Comparison of ENCODE assay signal across 15 cellular contexts in the genomic region with DNA sequence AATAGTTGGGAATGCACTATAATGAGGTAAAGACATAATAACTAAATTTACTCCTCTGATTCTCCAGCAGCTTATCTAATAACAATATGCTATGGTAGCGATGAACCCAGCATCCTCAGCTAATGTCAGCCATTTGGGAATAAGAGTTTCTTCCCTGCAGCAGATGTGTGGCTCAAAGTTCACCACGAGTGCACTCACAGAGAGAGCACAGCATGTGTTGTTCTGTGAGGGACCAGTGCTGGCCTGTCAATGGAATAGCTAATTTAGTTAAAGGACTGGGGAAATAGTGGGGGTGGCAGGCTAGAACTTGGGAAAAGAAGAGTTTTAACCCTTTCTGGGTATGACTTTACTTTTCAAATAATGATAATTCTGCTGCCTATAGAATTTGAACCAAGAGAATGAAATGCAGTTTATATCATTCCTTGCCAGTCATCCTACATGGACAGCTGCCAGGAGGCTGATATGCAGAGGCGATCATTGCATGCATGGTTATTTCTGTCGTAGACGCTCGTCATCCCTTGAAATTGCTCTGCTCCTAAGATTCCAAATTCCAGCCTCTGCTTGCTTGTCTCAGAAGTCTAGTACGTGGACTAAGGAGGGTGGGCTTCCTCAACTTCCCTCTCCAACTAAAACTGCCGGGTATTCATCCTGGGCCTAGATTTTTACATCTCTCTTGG.
DNase-seq lines count a peak whose midpoint lies in the region; ATAC-seq and TF ChIP-seq lines count a peak whose summit lies in the region.
"Had no signal": no experiment of that assay in that cellular context is flagged by ENCODE, and none has a peak within 500 bp of the region (broad histone marks: within the 10 kb centered on the region; RNA-seq: fewer than 3 reads in every experiment).

No MANE protein-coding gene starts in this region.

- no peaks in the 10 kb centered on the region for H3K79me2 ChIP-seq in GM23338 (replicated peaks; ENCODE audit: insufficient read depth)

- H3K4me1 ChIP-seq in GM23338 (ENCODE audit: insufficient read depth): no peaks in the 10 kb centered on the region
- peaks cover 0 to 4% (median 0%) of the 10 kb centered on the region in 4 donors for H3K4me1 ChIP-seq in sigmoid colon
- H3K4me1 ChIP-seq: SJCRH30 had no signal

- intact Hi-C loops in left cardiac atrium (cut with DNase I): loop anchor here in 1 of 2 donors (10.0 kb wide), 1 partner anchor 63 kb away; no protein-coding TSS in a partner anchor
- intact Hi-C loops in sigmoid colon (cut with DNase I): no loop called here

- 31 to 71% methylated on average over 8 of the region's 8 CpGs for WGBS in sigmoid colon, 2 donors

- no peaks in the 10 kb centered on the region for H3K27me3 ChIP-seq in GM23338 (ENCODE audit: insufficient read depth)
- H3K27me3 ChIP-seq in sigmoid colon: no peaks in the 10 kb centered on the region
- H3K27me3 ChIP-seq: SJCRH30 had no signal

- peaks cover 2% of the 10 kb centered on the region for H3K27me3 Mint-ChIP-seq in GM23338 (ENCODE audit: insufficient read depth, low read depth, poor library complexity)
- peaks cover 2% of the 10 kb centered on the region for H3K27me3 Mint-ChIP-seq in activated T-cell treated with anti-CD3 and anti-CD28 coated beads, Interleukin-2, amount 50 U/mL, for 4 hours (ENCODE audit: low read depth)
- H3K27me3 Mint-ChIP-seq: B cell; stimulated activated memory B cell treated with anti-CD40 and anti-IgM and Interleukin-4, amounts not matched to agents 10 μg/mL and 1 μg/mL and 100 μg/mL, for 72 hours had no signal

- H3K9me2 ChIP-seq in GM23338 (ENCODE audit: insufficient read depth): 0 out of 2 replicates have a peak, but pooled peaks cover 4% of the 10 kb centered on the region

- H3K27ac ChIP-seq in GM23338 (ENCODE audit: low read depth): no peak overlapping the region
- peak overlapping the region; percentile 19 to 42 (median 38) for H3K27ac ChIP-seq in sigmoid colon
- H3K27ac ChIP-seq: SJCRH30 had no signal

- no peaks in the 10 kb centered on the region for H4K20me1 ChIP-seq in GM23338 (replicated peaks; ENCODE audit: insufficient read depth)

- no peak for DNase-seq in GM23338 (ENCODE audit: low spot score)
- DNase-seq in amniotic stem cell (lab: John Stamatoyannopoulos, UW): peak; percentile 15
- DNase-seq in left cardiac atrium: peak; percentile 53
- DNase-seq in sigmoid colon: peak; percentile 61
- DNase-seq in SHP77 treated with DMSO at 0.1 percent for 48 hours (lab: John Stamatoyannopoulos, UW): no peak
- DNase-seq in activated T-cell treated with anti-CD3 and anti-CD28 coated beads, Interleukin-2, amount 50 U/mL, for 4 hours: no peak
- no peak for DNase-seq in SKM-1 treated with dmso at 0.1 percent for 144 hours (lab: John Stamatoyannopoulos, UW; ENCODE audit: unreplicated experiment)
- DNase-seq: activated CD4-positive, alpha-beta T cell treated with anti-CD3 and anti-CD28 coated beads for 36 hours; activated effector memory CD4-positive, alpha-beta T cell treated with Interleukin-2 at 50 U/mL for 16 hours; hypothalamus; SJCRH30 had no signal

- H3K27ac Mint-ChIP-seq in GM23338: no peak overlapping the region
- H3K27ac Mint-ChIP-seq: activated CD4-positive, alpha-beta T cell treated with anti-CD3 and anti-CD28 coated beads for 36 hours; B cell; dendritic cell treated with granulocyte-macrophage colony-stimulating factor and Interleukin-4, amounts not matched to agents 40 ng/mL and 50 ng/mL, for 4 days; stimulated activated memory B cell treated with anti-CD40 and anti-IgM and Interleukin-4, amounts not matched to agents 10 μg/mL and 1 μg/mL and 100 μg/mL, for 72 hours had no signal

- no peaks in the 10 kb centered on the region for H3F3A ChIP-seq in GM23338 (replicated peaks; ENCODE audit: low read depth)

- H3K4me3 ChIP-seq in GM23338 (no peak overlapping the region), sigmoid colon (no peak overlapping the region)
- H3K4me3 ChIP-seq: SJCRH30 had no signal

- peak in 1 of 4 donors; percentile 35 for TF ChIP-seq EP300 in sigmoid colon (IDR thresholded peaks at IDR 0.05)

- TF ChIP-seq CTCF in GM23338 (conservative IDR thresholded peaks at IDR 0.05; ENCODE audit: low read depth in 2 of 2) (no peak), sigmoid colon (IDR thresholded peaks at IDR 0.05) (no peak)

- H3K4me1 Mint-ChIP-seq in GM23338: peaks cover 5% of the 10 kb centered on the region; the same call in 2 of the 3 replicates
- no peaks in the 10 kb centered on the region for H3K4me1 Mint-ChIP-seq in activated T-cell treated with anti-CD3 and anti-CD28 coated beads, Interleukin-2, amount 50 U/mL, for 4 hours (ENCODE audit: low read depth)
- H3K4me1 Mint-ChIP-seq: activated CD4-positive, alpha-beta T cell treated with anti-CD3 and anti-CD28 coated beads for 36 hours had no signal

- H3K4me2 ChIP-seq in GM23338: no peak overlapping the region

- peak overlapping the region; percentile 44; the same call in 1 of the 2 replicates for H2AFZ ChIP-seq in GM23338

- H3K9me3 ChIP-seq in sigmoid colon: no peaks in the 10 kb centered on the region
- H3K9me3 ChIP-seq: SJCRH30 had no signal

- H3K9me3 Mint-ChIP-seq in GM23338: no peaks in the 10 kb centered on the region; the same call in 1 of the 3 replicates
- H3K9me3 Mint-ChIP-seq in activated T-cell treated with anti-CD3 and anti-CD28 coated beads, Interleukin-2, amount 50 U/mL, for 4 hours: peaks cover 8% of the 10 kb centered on the region
- H3K9me3 Mint-ChIP-seq: dendritic cell treated with granulocyte-macrophage colony-stimulating factor and Interleukin-4, amounts not matched to agents 40 ng/mL and 50 ng/mL, for 4 days; stimulated activated memory B cell treated with anti-CD40 and anti-IgM and Interleukin-4, amounts not matched to agents 10 μg/mL and 1 μg/mL and 100 μg/mL, for 72 hours had no signal

- no peak for TF ChIP-seq POLR2A in sigmoid colon (IDR thresholded peaks at IDR 0.05)

- no peaks in the 10 kb centered on the region for H3K36me3 Mint-ChIP-seq in GM23338 (ENCODE audit: low read depth)
- H3K36me3 Mint-ChIP-seq in activated T-cell treated with anti-CD3 and anti-CD28 coated beads, Interleukin-2, amount 50 U/mL, for 4 hours (ENCODE audit: insufficient read depth): no peaks in the 10 kb centered on the region
- H3K36me3 Mint-ChIP-seq: stimulated activated memory B cell treated with anti-CD40 and anti-IgM and Interleukin-4, amounts not matched to agents 10 μg/mL and 1 μg/mL and 100 μg/mL, for 72 hours had no signal

- ATAC-seq in GM23338 (peak; percentile 63), left cardiac atrium (peak; percentile 78 to 79), HG02610 (IDR thresholded peaks at IDR 0.05; ENCODE audit: unreplicated experiment) (no peak)
- no peak for ATAC-seq in activated T-cell treated with anti-CD3 and anti-CD28 coated beads, Interleukin-2, amount 50 U/mL, for 4 hours
- ATAC-seq: activated CD4-positive, alpha-beta T cell treated with anti-CD3 and anti-CD28 coated beads for 36 hours; stimulated activated memory B cell treated with anti-CD40 and anti-IgM and Interleukin-4, amounts not matched to agents 10 μg/mL and 1 μg/mL and 100 μg/mL, for 72 hours had no signal

- H3K36me3 ChIP-seq in GM23338 (ENCODE audit: insufficient read depth) (no peaks in the 10 kb centered on the region), sigmoid colon (no peaks in the 10 kb centered on the region)
- H3K36me3 ChIP-seq: SJCRH30 had no signal

- no peak overlapping the region for H3K4me3 Mint-ChIP-seq in GM23338
- H3K4me3 Mint-ChIP-seq in activated T-cell treated with anti-CD3 and anti-CD28 coated beads, Interleukin-2, amount 50 U/mL, for 4 hours: no peak overlapping the region
- H3K4me3 Mint-ChIP-seq: activated CD4-positive, alpha-beta T cell treated with anti-CD3 and anti-CD28 coated beads for 36 hours; B cell; dendritic cell treated with granulocyte-macrophage colony-stimulating factor and Interleukin-4, amounts not matched to agents 40 ng/mL and 50 ng/mL, for 4 days; stimulated activated memory B cell treated with anti-CD40 and anti-IgM and Interleukin-4, amounts not matched to agents 10 μg/mL and 1 μg/mL and 100 μg/mL, for 72 hours had no signal

TF ChIP-seq in GM23338, 12 proteins besides CTCF, POLR2A, EP300 and RAD21:
- TF ChIP-seq POLR2AphosphoS5 (IDR thresholded peaks at IDR 0.05; ENCODE audit: low read depth): no peak
- TF ChIP-seq CREB1 (CRISPR knock-in tag; IDR thresholded peaks at IDR 0.05; ENCODE audit: low read depth): no peak
- no peak for TF ChIP-seq ZNF331 (CRISPR knock-in tag; IDR thresholded peaks at IDR 0.05; ENCODE audit: low read depth)
- TF ChIP-seq, protein P1, sequence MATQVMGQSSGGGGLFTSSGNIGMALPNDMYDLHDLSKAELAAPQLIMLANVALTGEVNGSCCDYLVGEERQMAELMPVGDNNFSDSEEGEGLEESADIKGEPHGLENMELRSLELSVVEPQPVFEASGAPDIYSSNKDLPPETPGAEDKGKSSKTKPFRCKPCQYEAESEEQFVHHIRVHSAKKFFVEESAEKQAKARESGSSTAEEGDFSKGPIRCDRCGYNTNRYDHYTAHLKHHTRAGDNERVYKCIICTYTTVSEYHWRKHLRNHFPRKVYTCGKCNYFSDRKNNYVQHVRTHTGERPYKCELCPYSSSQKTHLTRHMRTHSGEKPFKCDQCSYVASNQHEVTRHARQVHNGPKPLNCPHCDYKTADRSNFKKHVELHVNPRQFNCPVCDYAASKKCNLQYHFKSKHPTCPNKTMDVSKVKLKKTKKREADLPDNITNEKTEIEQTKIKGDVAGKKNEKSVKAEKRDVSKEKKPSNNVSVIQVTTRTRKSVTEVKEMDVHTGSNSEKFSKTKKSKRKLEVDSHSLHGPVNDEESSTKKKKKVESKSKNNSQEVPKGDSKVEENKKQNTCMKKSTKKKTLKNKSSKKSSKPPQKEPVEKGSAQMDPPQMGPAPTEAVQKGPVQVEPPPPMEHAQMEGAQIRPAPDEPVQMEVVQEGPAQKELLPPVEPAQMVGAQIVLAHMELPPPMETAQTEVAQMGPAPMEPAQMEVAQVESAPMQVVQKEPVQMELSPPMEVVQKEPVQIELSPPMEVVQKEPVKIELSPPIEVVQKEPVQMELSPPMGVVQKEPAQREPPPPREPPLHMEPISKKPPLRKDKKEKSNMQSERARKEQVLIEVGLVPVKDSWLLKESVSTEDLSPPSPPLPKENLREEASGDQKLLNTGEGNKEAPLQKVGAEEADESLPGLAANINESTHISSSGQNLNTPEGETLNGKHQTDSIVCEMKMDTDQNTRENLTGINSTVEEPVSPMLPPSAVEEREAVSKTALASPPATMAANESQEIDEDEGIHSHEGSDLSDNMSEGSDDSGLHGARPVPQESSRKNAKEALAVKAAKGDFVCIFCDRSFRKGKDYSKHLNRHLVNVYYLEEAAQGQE (IDR thresholded peaks at IDR 0.05; ENCODE audit: unreplicated experiment): no peak

Comparison
In these comparisons a context has a peak if more than half of its experiments do, and no peak if none do; other contexts are left out.
1. ATAC-seq: peak in GM23338 (single experiment) and left cardiac atrium (2 of 2); none in HG02610 (single experiment) and activated T-cell treated with anti-CD3 and anti-CD28 coated beads, Interleukin-2, amount 50 U/mL, for 4 hours (0 of 2).
2. DNase-seq: peak in amniotic stem cell (single experiment), left cardiac atrium (single experiment) and sigmoid colon (single experiment); none in GM23338 (single experiment), SHP77 treated with DMSO at 0.1 percent for 48 hours (single experiment), activated T-cell treated with anti-CD3 and anti-CD28 coated beads, Interleukin-2, amount 50 U/mL, for 4 hours (single experiment) and SKM-1 treated with dmso at 0.1 percent for 144 hours (single experiment).